Comparison of ENCODE assay signal across 25 cellular contexts in genomic region chr12:1542599-1542998, GRCh38.
"Had no signal": no experiment of that assay in that cellular context is flagged by ENCODE, and none has a peak within 500 bp of the region (broad histone marks: within the 10 kb centered on the region; RNA-seq: fewer than 3 reads in every experiment).

No MANE protein-coding gene starts in this region.

- H3K4me3 ChIP-seq: lower lobe of right lung, ovary, psoas muscle, sigmoid colon, testis, tibial artery, uterus had no signal

- H3K27me3 ChIP-seq: ovary, sigmoid colon, testis, tibial artery, uterus had no signal

- H3K27ac ChIP-seq: dorsolateral prefrontal cortex, lower lobe of right lung, ovary, psoas muscle, sigmoid colon, testis, tibial artery, uterus had no signal

- H3K36me3 ChIP-seq: lower lobe of right lung, ovary, sigmoid colon, tibial artery, uterus had no signal

- DNase-seq: cortex of kidney; effector CD4-positive, alpha-beta T cell; hypothalamus; immature natural killer cell; islet precursor cell; kidney glomerular epithelial cell; left ventricle myocardium superior; lower lobe of right lung; natural killer cell; occipital lobe; ovary; posterior cingulate gyrus; psoas muscle; right cardiac atrium; sigmoid colon; stimulated activated CD4-positive, alpha-beta T cell treated with anti-CD3 and anti-CD28 coated beads, Interleukin-2, amount 100 ng/mL, for 24 hours; stimulated activated CD4-positive, alpha-beta T cell treated with anti-CD3 and anti-CD28 coated beads, Interleukin-4, amount 100 ng/mL, for 24 hours; stimulated activated naive CD8-positive, alpha-beta T cell treated with anti-CD3 and anti-CD28 coated beads, Interleukin-15, Interleukin-2, amounts not matched to agents 100 U/mL and 50 U/mL, for 24 hours; substantia nigra; testis; tibial artery; uterus had no signal

- ATAC-seq: left ventricle myocardium superior; lower lobe of right lung; natural killer cell; psoas muscle; right cardiac atrium; stimulated activated memory B cell treated with anti-CD40 and anti-IgM and Interleukin-4, amounts not matched to agents 10 μg/mL and 1 μg/mL and 100 μg/mL, for 72 hours; stimulated activated naive CD8-positive, alpha-beta T cell treated with anti-CD3 and anti-CD28 coated beads, Interleukin-15, Interleukin-2, amounts not matched to agents 100 U/mL and 50 U/mL, for 24 hours had no signal

- H3K9me3 ChIP-seq: lower lobe of right lung, ovary, psoas muscle, sigmoid colon, testis had no signal

- FAIRE-seq: frontal cortex had no signal

- H3K4me1 ChIP-seq: lower lobe of right lung, psoas muscle, sigmoid colon, testis, uterus had no signal
